1 cellular context compared by ENCODE assay signal in the genomic region with DNA sequence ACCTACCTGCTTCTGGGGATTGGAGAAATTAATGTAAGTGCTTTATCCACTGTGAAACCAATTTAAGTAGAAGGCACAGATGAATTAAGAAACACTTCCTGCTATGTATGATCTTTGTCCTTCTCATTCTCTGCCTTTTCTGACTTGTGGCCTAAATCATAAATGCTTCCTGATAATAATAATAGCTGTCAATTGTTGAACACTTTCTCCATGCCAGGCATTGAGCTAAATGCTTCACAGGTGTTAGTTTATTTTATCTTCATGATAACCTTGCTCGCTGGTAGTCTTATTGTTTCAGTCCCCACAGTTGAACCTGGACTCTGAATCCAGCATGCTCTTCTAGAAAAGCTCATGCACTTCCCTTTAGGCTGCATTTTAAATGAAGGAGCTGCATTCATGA.
TF ChIP-seq lines count a peak whose summit lies in the region.

No MANE protein-coding gene starts in this region.

TF ChIP-seq in WTC11, 78 proteins besides CTCF, POLR2A, EP300 and RAD21 (continued from another document):
- TF ChIP-seq, protein P1, sequence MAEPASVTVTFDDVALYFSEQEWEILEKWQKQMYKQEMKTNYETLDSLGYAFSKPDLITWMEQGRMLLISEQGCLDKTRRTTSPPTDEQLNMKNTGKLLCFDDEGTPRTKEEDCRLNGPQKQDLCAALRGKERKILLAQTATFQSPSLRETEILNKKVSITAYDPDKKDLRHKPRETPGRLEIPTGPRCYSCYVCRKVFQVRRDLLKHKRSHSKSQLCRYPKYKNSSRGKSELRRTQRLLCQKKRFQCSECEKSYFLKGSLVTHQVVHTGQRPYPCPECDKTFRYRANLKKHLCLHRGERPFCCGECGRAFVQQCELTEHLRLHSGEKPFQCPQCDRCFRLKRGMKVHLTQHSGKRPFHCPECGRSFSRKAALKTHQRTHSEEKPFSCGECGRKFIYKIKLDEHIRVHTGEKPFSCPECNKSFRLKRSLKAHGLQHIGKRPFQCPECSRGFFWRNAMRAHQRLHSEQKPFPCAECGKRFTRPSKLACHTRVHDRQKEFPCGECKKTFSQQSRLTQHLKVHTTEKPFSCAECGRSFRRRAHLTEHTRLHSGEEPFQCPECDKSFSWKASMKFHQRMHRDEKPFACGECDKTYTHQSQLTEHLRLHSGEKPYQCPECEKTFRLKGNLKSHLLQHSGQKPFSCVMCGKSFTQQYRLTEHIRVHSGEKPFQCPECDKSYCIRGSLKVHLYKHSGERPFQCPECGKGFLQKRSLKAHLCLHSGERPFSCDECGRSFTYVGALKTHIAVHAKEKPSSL (CRISPR knock-in tag; conservative IDR thresholded peaks at IDR 0.05): no peak
- TF ChIP-seq FOXP1 (CRISPR knock-in tag; IDR thresholded peaks at IDR 0.05; ENCODE audit: borderline replicate concordance) (no peak), PRRX2 (CRISPR knock-in tag; IDR thresholded peaks at IDR 0.05) (no peak), NR1H2 (CRISPR knock-in tag; IDR thresholded peaks at IDR 0.05) (no peak), MAX (CRISPR knock-in tag; IDR thresholded peaks at IDR 0.05) (no peak), NR3C1 (CRISPR knock-in tag; conservative IDR thresholded peaks at IDR 0.05; ENCODE audit: low read depth) (no peak), ELF4 (CRISPR knock-in tag; IDR thresholded peaks at IDR 0.05; ENCODE audit: low read depth) (no peak)
- TF ChIP-seq, protein P2, sequence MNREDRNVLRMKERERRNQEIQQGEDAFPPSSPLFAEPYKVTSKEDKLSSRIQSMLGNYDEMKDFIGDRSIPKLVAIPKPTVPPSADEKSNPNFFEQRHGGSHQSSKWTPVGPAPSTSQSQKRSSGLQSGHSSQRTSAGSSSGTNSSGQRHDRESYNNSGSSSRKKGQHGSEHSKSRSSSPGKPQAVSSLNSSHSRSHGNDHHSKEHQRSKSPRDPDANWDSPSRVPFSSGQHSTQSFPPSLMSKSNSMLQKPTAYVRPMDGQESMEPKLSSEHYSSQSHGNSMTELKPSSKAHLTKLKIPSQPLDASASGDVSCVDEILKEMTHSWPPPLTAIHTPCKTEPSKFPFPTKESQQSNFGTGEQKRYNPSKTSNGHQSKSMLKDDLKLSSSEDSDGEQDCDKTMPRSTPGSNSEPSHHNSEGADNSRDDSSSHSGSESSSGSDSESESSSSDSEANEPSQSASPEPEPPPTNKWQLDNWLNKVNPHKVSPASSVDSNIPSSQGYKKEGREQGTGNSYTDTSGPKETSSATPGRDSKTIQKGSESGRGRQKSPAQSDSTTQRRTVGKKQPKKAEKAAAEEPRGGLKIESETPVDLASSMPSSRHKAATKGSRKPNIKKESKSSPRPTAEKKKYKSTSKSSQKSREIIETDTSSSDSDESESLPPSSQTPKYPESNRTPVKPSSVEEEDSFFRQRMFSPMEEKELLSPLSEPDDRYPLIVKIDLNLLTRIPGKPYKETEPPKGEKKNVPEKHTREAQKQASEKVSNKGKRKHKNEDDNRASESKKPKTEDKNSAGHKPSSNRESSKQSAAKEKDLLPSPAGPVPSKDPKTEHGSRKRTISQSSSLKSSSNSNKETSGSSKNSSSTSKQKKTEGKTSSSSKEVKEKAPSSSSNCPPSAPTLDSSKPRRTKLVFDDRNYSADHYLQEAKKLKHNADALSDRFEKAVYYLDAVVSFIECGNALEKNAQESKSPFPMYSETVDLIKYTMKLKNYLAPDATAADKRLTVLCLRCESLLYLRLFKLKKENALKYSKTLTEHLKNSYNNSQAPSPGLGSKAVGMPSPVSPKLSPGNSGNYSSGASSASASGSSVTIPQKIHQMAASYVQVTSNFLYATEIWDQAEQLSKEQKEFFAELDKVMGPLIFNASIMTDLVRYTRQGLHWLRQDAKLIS (CRISPR knock-in tag; IDR thresholded peaks at IDR 0.05; ENCODE audit: borderline replicate concordance): no peak
TF ChIP-seq in WTC11: peak in this region for 0.
